15 cellular contexts compared by ENCODE assay signal in the genomic region with DNA sequence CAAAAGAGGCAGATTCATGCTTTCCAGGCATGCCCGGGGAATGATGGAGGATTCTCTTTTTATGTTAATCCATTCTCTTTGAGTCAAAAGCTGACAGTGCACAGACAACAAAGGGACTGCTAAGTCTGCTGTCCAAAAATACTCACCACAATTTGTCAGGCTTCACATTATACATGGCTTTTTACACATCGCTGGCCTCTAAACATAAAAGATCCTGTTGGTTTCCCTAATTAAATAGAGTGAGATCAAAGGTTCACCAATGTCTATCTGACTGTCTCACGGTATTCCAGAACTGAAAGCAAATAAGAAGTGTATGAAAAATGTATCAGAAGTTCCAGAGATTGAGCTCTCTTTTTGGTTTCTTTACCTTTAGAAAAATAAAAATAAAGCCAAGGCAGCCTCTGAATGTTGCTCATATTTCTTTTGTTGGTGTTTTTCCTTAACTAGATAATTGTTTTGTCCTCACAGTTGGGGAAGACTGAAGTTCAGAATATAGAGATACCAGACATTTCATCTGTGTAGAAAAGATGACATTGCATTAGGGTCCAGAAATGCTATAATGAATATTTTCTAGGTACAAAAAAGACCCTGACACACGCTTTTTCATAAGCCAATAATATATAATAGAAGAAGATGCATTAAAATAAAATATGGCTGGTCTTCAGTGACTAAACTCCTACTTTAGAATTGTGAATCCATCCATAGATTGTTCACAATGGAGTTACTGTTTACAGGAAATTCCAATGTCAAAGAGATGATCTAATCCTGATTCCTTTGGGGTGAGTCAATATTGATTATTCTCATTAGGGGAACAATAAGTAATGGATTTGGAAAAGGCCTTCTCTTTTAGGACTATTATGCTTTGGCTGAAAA.
DNase-seq lines count a peak whose midpoint lies in the region; ATAC-seq, FAIRE-seq and TF ChIP-seq lines count a peak whose summit lies in the region.
"Had no signal": no experiment of that assay in that cellular context is flagged by ENCODE, and none has a peak within 500 bp of the region (broad histone marks: within the 10 kb centered on the region; RNA-seq: fewer than 3 reads in every experiment).

No MANE protein-coding gene starts in this region.

- no peak for TF ChIP-seq EP300 in H1 (IDR thresholded peaks at IDR 0.05; ENCODE audit: borderline replicate concordance in 1 of 2, low read depth in 2 of 2, low read length in 2 of 2)

- CTCF ChIA-PET in H1 (lab: Charles Lee; ENCODE audit: partially characterized antibody) = interaction anchor here (0.9 kb wide), 1 partner anchor 691 kb away, joined by 3 read pairs; no protein-coding TSS in a partner anchor

- H3K18ac ChIP-seq in H1 (ENCODE audit: extremely low read depth, low read length) = no peak overlapping the region
- H3K18ac ChIP-seq in mesenchymal stem cell (ENCODE audit: low read depth in 1 of 2, low read length in 2 of 2) = no peak overlapping the region

- H4K91ac ChIP-seq in H1 (replicated peaks; ENCODE audit: insufficient read length, low read length) = no peak overlapping the region
- H4K91ac ChIP-seq in mesenchymal stem cell (ENCODE audit: low read length) = no peak overlapping the region

- H3K4me1 ChIP-seq in H1 (replicated peaks in 1 of 4; ENCODE audit: control insufficient read depth in 3 of 4, insufficient read depth in 4 of 4, low read length in 3 of 4) (peaks cover 0 to 3% (median 0%) of the 10 kb centered on the region in 4 experiments; a peak in 1 of 7 replicates), mesenchymal stem cell (ENCODE audit: control insufficient read depth, insufficient read depth, low read depth, low read length) (peaks cover 2% of the 10 kb centered on the region), adrenal gland (replicated peaks in 1 of 2) (no peaks in the 10 kb centered on the region)
- H3K4me1 ChIP-seq: transverse colon had no signal

- H4K20me1 ChIP-seq in H1 (replicated peaks in 1 of 2; ENCODE audit: control insufficient read depth in 1 of 2, insufficient read depth in 2 of 2, low read length in 2 of 2) = no peaks in the 10 kb centered on the region

- H3K27ac ChIP-seq in H1 (ENCODE audit: low read depth, low read length) (no peak overlapping the region), mesenchymal stem cell (ENCODE audit: low read length, poor library complexity, severe bottlenecking) (peak overlapping the region; percentile 96), adrenal gland (no peak overlapping the region)
- H3K27ac ChIP-seq: transverse colon had no signal

- peak; percentile 26 for DNase-seq in DMS153 treated with DMSO at 0.1 percent for 48 hours (lab: John Stamatoyannopoulos, UW; ENCODE audit: unreplicated experiment)
- DNase-seq in NCI-H748 (lab: John Stamatoyannopoulos, UW; ENCODE audit: unreplicated experiment) = peak; percentile 85
- no peak for DNase-seq in H1 (ENCODE audit: low read depth in 1 of 2, low spot score in 2 of 2)
- DNase-seq in mesenchymal stem cell = peak; percentile 29
- no peak for DNase-seq in H4 (ENCODE audit: low spot score)
- no peak for DNase-seq in adrenal gland
- DNase-seq in activated naive CD4-positive, alpha-beta T cell treated with Interleukin-2 at 50 U/mL for 16 hours = no peak
- DNase-seq: activated CD4-positive, alpha-beta T cell treated with anti-CD3 and anti-CD28 coated beads, Interleukin-2, amount 10 ng/mL, durations not matched to agents 24 days and 14 days; cortex of kidney; GOT3; hippocampal formation; NCI-H446 treated with DMSO at 0.1 percent for 48 hours; small intestine; transverse colon had no signal

- H2BK120ac ChIP-seq in H1 (replicated peaks; ENCODE audit: low read depth, low read length) (no peak overlapping the region), mesenchymal stem cell (ENCODE audit: low read depth, low read length) (no peak overlapping the region)

- H2BK5ac ChIP-seq in H1 (ENCODE audit: low read depth, low read length) (no peak overlapping the region), mesenchymal stem cell (ENCODE audit: low read depth, low read length, poor library complexity, severe bottlenecking) (peak overlapping the region; percentile 66)

- FAIRE-seq in H1 (lab: Jason Lieb, UNC) = no peak
- FAIRE-seq: small intestine had no signal

- TF ChIP-seq CTCF in H1 (IDR thresholded peaks at IDR 0.05; ENCODE audit: control extremely low read depth in 1 of 3, insufficient read depth in 1 of 3, low read depth in 1 of 3, low read length in 3 of 3) (no peak), adrenal gland (IDR thresholded peaks at IDR 0.05) (no peak)

- H3K14ac ChIP-seq in H1 (ENCODE audit: insufficient read length) (no peak overlapping the region), mesenchymal stem cell (ENCODE audit: low read length in 2 of 2) (no peak overlapping the region)

- H3K23ac ChIP-seq in H1 (ENCODE audit: insufficient read length) (no peak overlapping the region), mesenchymal stem cell (ENCODE audit: low read length in 2 of 2) (no peak overlapping the region)

- TF ChIP-seq RAD21 in H1 (IDR thresholded peaks at IDR 0.05 in 1 of 2, conservative IDR thresholded peaks at IDR 0.05 in 1 of 2; ENCODE audit: low read depth in 2 of 2, low read length in 2 of 2) = no peak

- TF ChIP-seq POLR2A in H1 (IDR thresholded peaks at IDR 0.05; ENCODE audit: control extremely low read depth in 1 of 2, low read depth in 2 of 2, low read length in 2 of 2) (no peak), adrenal gland (IDR thresholded peaks at IDR 0.05) (no peak)

- H2AK5ac ChIP-seq in H1 (ENCODE audit: low read depth, low read length) = no peak overlapping the region
- no peak overlapping the region for H2AK5ac ChIP-seq in mesenchymal stem cell (ENCODE audit: low read length, severe bottlenecking)

- H3K36me3 ChIP-seq in H1 (ENCODE audit: control insufficient read depth in 2 of 4, insufficient read depth in 4 of 4, low read length in 3 of 4) = no peaks in the 10 kb centered on the region
- no peaks in the 10 kb centered on the region for H3K36me3 ChIP-seq in mesenchymal stem cell (ENCODE audit: control insufficient read depth in 1 of 2, insufficient read depth in 2 of 2, low read depth in 1 of 2, low read length in 2 of 2)
- no peaks in the 10 kb centered on the region for H3K36me3 ChIP-seq in adrenal gland (replicated peaks in 1 of 2)
- H3K36me3 ChIP-seq: transverse colon had no signal

- H3K9ac ChIP-seq in H1 (replicated peaks in 1 of 4; ENCODE audit: extremely low read depth in 1 of 4, low read depth in 3 of 4, low read length in 3 of 4) = no peak overlapping the region
- H3K9ac ChIP-seq in mesenchymal stem cell (ENCODE audit: low read length) = no peak overlapping the region

- H3K9me3 ChIP-seq in H1 (ENCODE audit: insufficient read depth in 2 of 2, low read depth in 1 of 2, low read length in 1 of 2) = no peaks in the 10 kb centered on the region
- peaks cover 9% of the 10 kb centered on the region for H3K9me3 ChIP-seq in mesenchymal stem cell (ENCODE audit: control insufficient read depth, low read length)
- H3K9me3 ChIP-seq in adrenal gland (replicated peaks in 1 of 3) = no peaks in the 10 kb centered on the region
- H3K9me3 ChIP-seq: transverse colon had no signal

- H2AFZ ChIP-seq in H1 (ENCODE audit: low read length) = no peak overlapping the region
- H2AFZ ChIP-seq in mesenchymal stem cell (ENCODE audit: low read depth, low read length) = no peak overlapping the region

- H2BK12ac ChIP-seq in H1 (ENCODE audit: low read depth, low read length) = no peak overlapping the region
- H2BK12ac ChIP-seq in mesenchymal stem cell (ENCODE audit: low read length in 2 of 2) = no peak overlapping the region

- POLR2A ChIA-PET in H1 (lab: Charles Lee; ENCODE audit: partially characterized antibody) = no interaction called here

- H4K8ac ChIP-seq in H1 (ENCODE audit: extremely low read depth, insufficient read depth, low read length) (no peak overlapping the region), mesenchymal stem cell (ENCODE audit: low read length) (no peak overlapping the region)

- H2BK20ac ChIP-seq in H1 (ENCODE audit: low read length) = no peak overlapping the region

- intact Hi-C loops in adrenal gland (cut with DNase I) = no loop called here

- no peaks in the 10 kb centered on the region for H3K79me2 ChIP-seq in H1 (ENCODE audit: control insufficient read depth in 1 of 2, insufficient read depth in 2 of 2, low read length in 2 of 2)

- no peak for ATAC-seq in HG03342 (IDR thresholded peaks at IDR 0.05; ENCODE audit: unreplicated experiment)

- H3K4me3 ChIP-seq in H1 (ENCODE audit: extremely low read depth in 1 of 4, insufficient read depth in 2 of 4, low read depth in 3 of 4, low read length in 4 of 4) (no peak overlapping the region), mesenchymal stem cell (ENCODE audit: insufficient read depth in 1 of 2, low read depth in 1 of 2, low read length in 2 of 2) (no peak overlapping the region), adrenal gland (no peak overlapping the region)
- H3K4me3 ChIP-seq: transverse colon had no signal

- 94% methylated on average over 4 of the region's 4 CpGs; no CpG with 5 or more reads in 1 of the 2 experiments for WGBS in H1 (ENCODE audit: extremely low coverage in 1 of 2, insufficient coverage in 1 of 2, insufficient read length in 1 of 2, insufficient replicate concordance in 2 of 2, low coverage in 1 of 2, low lambda C conversion rate in 2 of 2, missing lambda C conversion rate in 1 of 2), 2 experiments
- 100% methylated on average over 2 of the region's 4 CpGs for WGBS in mesenchymal stem cell
- WGBS in adrenal gland, 4 donors = 45 to 57% (median 51%) methylated on average over 4 of the region's 4 CpGs

- H3K56ac ChIP-seq in H1 (replicated peaks; ENCODE audit: insufficient read length, low read depth, low read length) = no peak overlapping the region

- H2BK15ac ChIP-seq in H1 (ENCODE audit: low read length) (no peak overlapping the region), mesenchymal stem cell (ENCODE audit: low read depth, poor library complexity, severe bottlenecking) (no peak overlapping the region)

- H3K23me2 ChIP-seq in H1 (ENCODE audit: low read depth, low read length) = no peaks in the 10 kb centered on the region

- no peak overlapping the region for H4K5ac ChIP-seq in H1 (ENCODE audit: insufficient read length, low read depth, low read length)

- H3K4me2 ChIP-seq in H1 (ENCODE audit: insufficient read depth in 1 of 2, low read depth in 2 of 2, low read length in 2 of 2) (no peak overlapping the region), mesenchymal stem cell (ENCODE audit: low read length, poor library complexity, severe bottlenecking) (no peak overlapping the region)

- no peaks in the 10 kb centered on the region for H3K79me1 ChIP-seq in H1 (ENCODE audit: low read depth, low read length)
- H3K79me1 ChIP-seq in mesenchymal stem cell (replicated peaks; ENCODE audit: low read length, poor library complexity, severe bottlenecking) = no peaks in the 10 kb centered on the region

- H3K4ac ChIP-seq in H1 (replicated peaks; ENCODE audit: insufficient read length, low read depth, low read length) = no peak overlapping the region
- H3K4ac ChIP-seq in mesenchymal stem cell (ENCODE audit: low read depth in 1 of 2, low read length in 2 of 2) = no peak overlapping the region

- no peaks in the 10 kb centered on the region for H3K27me3 ChIP-seq in H1 (replicated peaks in 1 of 4; ENCODE audit: control insufficient read depth in 3 of 4, extremely low read depth in 1 of 4, insufficient read depth in 3 of 4, low read length in 3 of 4)
- no peaks in the 10 kb centered on the region for H3K27me3 ChIP-seq in mesenchymal stem cell (ENCODE audit: control insufficient read depth in 1 of 2, insufficient read depth in 1 of 2, low read length in 2 of 2)
- H3K27me3 ChIP-seq in adrenal gland = no peaks in the 10 kb centered on the region
- H3K27me3 ChIP-seq: transverse colon had no signal

Comparison
In these comparisons a context has a peak if more than half of its experiments do, and no peak if none do; other contexts are left out.
1. DNase-seq: peak in DMS153 treated with DMSO at 0.1 percent for 48 hours (single experiment), NCI-H748 (single experiment) and mesenchymal stem cell (single experiment); none in H1 (0 of 2), H4 (single experiment), adrenal gland (0 of 7) and activated naive CD4-positive, alpha-beta T cell treated with Interleukin-2 at 50 U/mL for 16 hours (single experiment).